ENCODE assay signal across 21 cellular contexts in genomic region chr14:99632410-99633035, GRCh38. TPM values are rescaled to one million over a fixed set of nuclear protein-coding genes. Genes with fewer than 3 reads are reported as not detected.
A peak's percentile ranks its signal among the peaks of the same experiment; 100 is the strongest.
DNase-seq lines count a peak whose midpoint lies in the region; ATAC-seq, FAIRE-seq and TF ChIP-seq lines count a peak whose summit lies in the region.
"Had no signal": no experiment of that assay in that cellular context is flagged by ENCODE, and none has a peak within 500 bp of the region (broad histone marks: within the 10 kb centered on the region; RNA-seq: fewer than 3 reads in every experiment).

No MANE protein-coding gene starts in this region.

- H3K9ac ChIP-seq in IMR-90 (ENCODE audit: low read depth, low read length): no peak overlapping the region
- no peak overlapping the region for H3K9ac ChIP-seq in GM12878 (ENCODE audit: control insufficient read depth, insufficient read depth, low read length)
- H3K9ac ChIP-seq in neural progenitor cell: no peak overlapping the region

- TF ChIP-seq CTCF in IMR-90 (conservative IDR thresholded peaks at IDR 0.05; ENCODE audit: low read depth, low read length) (no peak), GM12878 (IDR thresholded peaks at IDR 0.05 in 2 of 3, conservative IDR thresholded peaks at IDR 0.05 in 1 of 3; ENCODE audit: control insufficient read depth in 2 of 3, extremely low read depth in 1 of 3, insufficient read depth in 1 of 3, low read depth in 3 of 3, low read length in 3 of 3) (no peak), neural progenitor cell (IDR thresholded peaks at IDR 0.05) (no peak)

- no peak overlapping the region for H2BK5ac ChIP-seq in IMR-90 (ENCODE audit: low read depth, low read length, poor library complexity, severe bottlenecking)

- H2BK120ac ChIP-seq in IMR-90 (ENCODE audit: low read depth, low read length): no peak overlapping the region

- TF ChIP-seq EP300 in GM12878 (IDR thresholded peaks at IDR 0.05; ENCODE audit: borderline replicate concordance in 1 of 2, control insufficient read depth in 1 of 2, low read depth in 2 of 2, low read length in 2 of 2): no peak

- BruUV-seq in IMR-90 (replicated peaks; lab: Mats Ljungman, UMichigan) (no TSS peak), GM12878 (replicated peaks; lab: Mats Ljungman, UMichigan) (no TSS peak)

- no peak overlapping the region for H2AK5ac ChIP-seq in IMR-90 (ENCODE audit: low read depth, low read length)

- H3K36me3 Mint-ChIP-seq in neural progenitor cell: no peaks in the 10 kb centered on the region
- no peaks in the 10 kb centered on the region for H3K36me3 Mint-ChIP-seq in activated CD4-positive, alpha-beta memory T cell treated with anti-CD3 and anti-CD28 coated beads, Interleukin-2, amount 10 ng/mL, durations not matched to agents 7 days and 5 days (ENCODE audit: low read depth)

- H4K5ac ChIP-seq in IMR-90 (ENCODE audit: low read depth, low read length): no peak overlapping the region

- H3K27me3 Mint-ChIP-seq in neural progenitor cell (ENCODE audit: insufficient read depth, low read depth): peaks cover 4% of the 10 kb centered on the region
- H3K27me3 Mint-ChIP-seq in activated CD4-positive, alpha-beta memory T cell treated with anti-CD3 and anti-CD28 coated beads, Interleukin-2, amount 10 ng/mL, durations not matched to agents 7 days and 5 days: peaks cover 2% of the 10 kb centered on the region

- 89% methylated on average over 4 of the region's 9 CpGs; no CpG with 5 or more reads in 1 of the 2 experiments for WGBS in IMR-90 (ENCODE audit: extremely low coverage in 2 of 2, insufficient read length in 1 of 2), 2 experiments
- WGBS in GM12878 (ENCODE audit: insufficient coverage, insufficient replicate concordance, low lambda C conversion rate, missing lambda C conversion rate): 21% methylated on average over 8 of the region's 9 CpGs

- peak overlapping the region; percentile 45 for H2AK9ac ChIP-seq in IMR-90 (replicated peaks; ENCODE audit: low read depth, low read length, poor library complexity)

- no peak overlapping the region for H4K91ac ChIP-seq in IMR-90 (ENCODE audit: insufficient read depth, low read depth, low read length)

- TF ChIP-seq RAD21 in IMR-90 (IDR thresholded peaks at IDR 0.05; ENCODE audit: low read length) (no peak), GM12878 (IDR thresholded peaks at IDR 0.05; ENCODE audit: insufficient read depth, low read depth, low read length) (no peak)

- no peaks in the 10 kb centered on the region for H3K9me1 ChIP-seq in IMR-90 (ENCODE audit: insufficient read depth, low read length)

- H3K14ac ChIP-seq in IMR-90 (replicated peaks; ENCODE audit: low read depth, low read length): no peak overlapping the region

- no peak overlapping the region for H3K18ac ChIP-seq in IMR-90 (ENCODE audit: low read depth, low read length)

- DNase-seq in GM12891 (ENCODE audit: insufficient read length, low spot score) (no peak), IMR-90 (no peak), GM12878 (ENCODE audit: low read depth, low spot score) (no peak), neural progenitor cell (ENCODE audit: low spot score) (no peak), SHP77 (lab: John Stamatoyannopoulos, UW) (no peak)
- DNase-seq in activated CD4-positive, alpha-beta memory T cell treated with anti-CD3 and anti-CD28 coated beads, Interleukin-2, amount 10 ng/mL, durations not matched to agents 7 days and 5 days: no peak
- DNase-seq: GOT3, KG1, NCI-H1092, NCI-H1436 treated with DMSO at 0.1 percent for 48 hours, NCI-H2029, NCI-H345, NCI-H524 treated with DMSO at 0.1 percent for 48 hours, T-helper 1 cell had no signal

- H3K56ac ChIP-seq in IMR-90 (ENCODE audit: extremely low read depth, insufficient read depth, low read length): no peak overlapping the region

- H3K23ac ChIP-seq in IMR-90 (ENCODE audit: low read depth, low read length): no peak overlapping the region

- H3K27ac ChIP-seq in IMR-90 (ENCODE audit: insufficient read depth, low read length) (no peak overlapping the region), GM12878 (ENCODE audit: control insufficient read depth, insufficient read depth) (no peak overlapping the region), neural progenitor cell (no peak overlapping the region)
- H3K27ac ChIP-seq: C4-2B, SK-N-MC had no signal

- SMC1A ChIA-PET in GM12878 (lab: Charles Lee; ENCODE audit: uncharacterized antibody, unreplicated experiment): no interaction called here

- intact Hi-C loops in IMR-90 (cut with micrococcal nuclease) (no loop called here), GM12878 (cut with micrococcal nuclease; ENCODE audit: unreplicated experiment) (no loop called here)

- POLR2A ChIA-PET in IMR-90 (lab: Charles Lee; ENCODE audit: unreplicated experiment): no interaction called here
- POLR2A ChIA-PET in GM12878 (lab: Charles Lee): no interaction called here
- POLR2A ChIA-PET in activated CD4-positive, alpha-beta memory T cell treated with anti-CD3 and anti-CD28 coated beads, Interleukin-2, amount 10 ng/mL, durations not matched to agents 7 days and 5 days (lab: Charles Lee): no interaction called here

- H3K27ac Mint-ChIP-seq in neural progenitor cell: peak overlapping the region; percentile 30
- H3K27ac Mint-ChIP-seq in activated CD4-positive, alpha-beta memory T cell treated with anti-CD3 and anti-CD28 coated beads, Interleukin-2, amount 10 ng/mL, durations not matched to agents 7 days and 5 days: no peak overlapping the region

- H3K4me3 Mint-ChIP-seq in neural progenitor cell: no peak overlapping the region
- H3K4me3 Mint-ChIP-seq in activated CD4-positive, alpha-beta memory T cell treated with anti-CD3 and anti-CD28 coated beads, Interleukin-2, amount 10 ng/mL, durations not matched to agents 7 days and 5 days: no peak overlapping the region

- 0 out of 2 replicates have a peak, but pooled peaks cover 2% of the 10 kb centered on the region for H3K4me1 ChIP-seq in IMR-90 (ENCODE audit: control insufficient read depth, insufficient read depth, low read length)
- no peaks in the 10 kb centered on the region for H3K4me1 ChIP-seq in GM12878 (ENCODE audit: control insufficient read depth, insufficient read depth, low read length)
- H3K4me1 ChIP-seq in neural progenitor cell: peaks cover 8% of the 10 kb centered on the region

- no peak overlapping the region for H2AFZ ChIP-seq in IMR-90 (replicated peaks; ENCODE audit: low read length, poor library complexity)
- H2AFZ ChIP-seq in GM12878 (ENCODE audit: control insufficient read depth, low read depth, low read length): no peak overlapping the region
- H2AFZ ChIP-seq in neural progenitor cell (replicated peaks): no peak overlapping the region

- no peak overlapping the region for H3K4me2 ChIP-seq in IMR-90 (ENCODE audit: low read depth, low read length)
- no peak overlapping the region for H3K4me2 ChIP-seq in GM12878 (ENCODE audit: control insufficient read depth, insufficient read depth)
- no peak overlapping the region for H3K4me2 ChIP-seq in neural progenitor cell

- no peak overlapping the region for H4K8ac ChIP-seq in IMR-90 (ENCODE audit: low read depth in 2 of 2, low read length in 2 of 2)

- H3K36me3 ChIP-seq in IMR-90 (ENCODE audit: control insufficient read depth, insufficient read depth, low read length): no peaks in the 10 kb centered on the region
- H3K36me3 ChIP-seq in GM12878 (ENCODE audit: control insufficient read depth in 2 of 2, insufficient read depth in 2 of 2, low read length in 1 of 2): no peaks in the 10 kb centered on the region
- H3K36me3 ChIP-seq in neural progenitor cell: no peaks in the 10 kb centered on the region

- no peaks in the 10 kb centered on the region for H3K79me2 ChIP-seq in GM12878 (ENCODE audit: control insufficient read depth, insufficient read depth, low read length)
- H3K79me2 ChIP-seq in neural progenitor cell (ENCODE audit: low read depth): no peaks in the 10 kb centered on the region

- CTCF ChIA-PET in IMR-90 (lab: Yijun Ruan, JAX) (no interaction called here), GM12878 (lab: Yijun Ruan, JAX) (interaction anchor here (0.8 kb wide), 1 partner anchor 115 kb away, joined by 3 read pairs; no protein-coding TSS in a partner anchor)
- CTCF ChIA-PET in activated CD4-positive, alpha-beta memory T cell treated with anti-CD3 and anti-CD28 coated beads, Interleukin-2, amount 10 ng/mL, durations not matched to agents 7 days and 5 days (lab: Charles Lee): no interaction called here

- in situ Hi-C loops in IMR-90 (cut with MboI; ENCODE audit: low sequenced_read_pairs) (no loop called here), GM12878 (cut with MboI) (no loop called here)

- H3K4me3 ChIP-seq in IMR-90 (ENCODE audit: insufficient read depth, low read depth, low read length): no peak overlapping the region
- no peak overlapping the region for H3K4me3 ChIP-seq in GM12878
- H3K4me3 ChIP-seq in neural progenitor cell: no peak overlapping the region
- H3K4me3 ChIP-seq: SK-N-MC had no signal

- H3K27me3 ChIP-seq in IMR-90 (ENCODE audit: control insufficient read depth, insufficient read depth, low read length) (peaks cover 11% of the 10 kb centered on the region; the same call in 1 of the 2 replicates), GM12878 (replicated peaks in 1 of 2; ENCODE audit: control insufficient read depth in 2 of 2, insufficient read depth in 2 of 2, low read length in 1 of 2) (peaks cover 0 to 1% of the 10 kb centered on the region in 2 experiments; a peak in 2 of 4 replicates), neural progenitor cell (no peaks in the 10 kb centered on the region)

- no peaks in the 10 kb centered on the region for H3K9me3 Mint-ChIP-seq in neural progenitor cell
- H3K9me3 Mint-ChIP-seq in activated CD4-positive, alpha-beta memory T cell treated with anti-CD3 and anti-CD28 coated beads, Interleukin-2, amount 10 ng/mL, durations not matched to agents 7 days and 5 days: no peaks in the 10 kb centered on the region

- H3K4me1 Mint-ChIP-seq in neural progenitor cell: peaks cover 41% of the 10 kb centered on the region
- H3K4me1 Mint-ChIP-seq in activated CD4-positive, alpha-beta memory T cell treated with anti-CD3 and anti-CD28 coated beads, Interleukin-2, amount 10 ng/mL, durations not matched to agents 7 days and 5 days: peaks cover 4% of the 10 kb centered on the region

- no peak overlapping the region for H3K4ac ChIP-seq in IMR-90 (ENCODE audit: low read depth, low read length)

- dilution Hi-C loops in IMR-90 (cut with HindIII; ENCODE audit: low sequenced_read_pairs, unreplicated experiment): no loop called here

- ATAC-seq in IMR-90 (ENCODE audit: low read depth) (no peak), GM12878 (peak; percentile 39), HG03442 (IDR thresholded peaks at IDR 0.05; ENCODE audit: unreplicated experiment) (no peak), GM18502 (IDR thresholded peaks at IDR 0.05; ENCODE audit: poor library complexity, unreplicated experiment) (no peak)
- ATAC-seq: HCT116 had no signal

- TF ChIP-seq POLR2A in GM12891 (IDR thresholded peaks at IDR 0.05; ENCODE audit: low read depth, low read length) (no peak), IMR-90 (IDR thresholded peaks at IDR 0.05; ENCODE audit: low read depth, low read length) (no peak), GM12878 (IDR thresholded peaks at IDR 0.05; ENCODE audit: low read depth, low read length) (no peak)

- H4K20me1 ChIP-seq in IMR-90 (ENCODE audit: insufficient read depth, low read length) (no peaks in the 10 kb centered on the region), GM12878 (ENCODE audit: control insufficient read depth, insufficient read depth) (no peaks in the 10 kb centered on the region), neural progenitor cell (ENCODE audit: low read depth) (no peaks in the 10 kb centered on the region)

- no peak overlapping the region for H2BK20ac ChIP-seq in IMR-90 (ENCODE audit: low read depth, low read length)

- RAD21 ChIA-PET in GM12878 (lab: Charles Lee; ENCODE audit: unreplicated experiment): no interaction called here

- H3F3A ChIP-seq in neural progenitor cell (ENCODE audit: low read depth): peaks cover 3% of the 10 kb centered on the region

- FAIRE-seq in GM12891 (lab: Jason Lieb, UNC): no peak
- FAIRE-seq in GM12878 (lab: Jason Lieb, UNC): no peak
- FAIRE-seq: G401.6, GM18507 had no signal

- H3K9me3 ChIP-seq in IMR-90 (ENCODE audit: control insufficient read depth, insufficient read depth, low read length): no peaks in the 10 kb centered on the region
- no peaks in the 10 kb centered on the region for H3K9me3 ChIP-seq in GM12878 (replicated peaks; ENCODE audit: control insufficient read depth, insufficient read depth, low read length)
- H3K9me3 ChIP-seq in neural progenitor cell (ENCODE audit: low read depth): no peaks in the 10 kb centered on the region

- no peaks in the 10 kb centered on the region for H3K79me1 ChIP-seq in IMR-90 (ENCODE audit: low read depth in 1 of 2, low read length in 2 of 2)

- no peak overlapping the region for H2BK15ac ChIP-seq in IMR-90 (ENCODE audit: low read depth, low read length)

RNA-seq across cellular contexts. Expression of gene HHIPL1, which starts 12.4 kb away (rescaled TPM):
- not detected for polyA plus RNA-seq in GM12891 (2012; ENCODE audit: low read depth, missing spikeins)
- total RNA-seq in IMR-90 (2012; rRNA removed): 0.56 and 0.72 TPM in 2 replicates
- 0.65 and 1.4 TPM in 2 replicates for polyA plus RNA-seq in IMR-90 (2012; rRNA removed)
- 0.48 and 1.5 TPM in 2 replicates for polyA plus RNA-seq in IMR-90 (2012; cell fraction: cytosol; rRNA removed)
- polyA plus RNA-seq in IMR-90 (2012; cell fraction: nucleus; rRNA removed; ENCODE audit: low replicate concordance): 0.64 and 1.3 TPM in 2 replicates
- 1.0 and 1.5 TPM in 2 replicates for total RNA-seq in GM12878 (2013; cell fraction: nucleolus; rRNA removed)
- total RNA-seq in GM12878 (2014; rRNA removed): not detected in 2 replicates
- total RNA-seq in GM12878 (2014; rRNA removed; fragmentation: Illumina TruSeq; extraction: Trizol): not detected in 2 replicates
- not detected in 2 replicates for total RNA-seq in GM12878 (2021)
- polyA plus RNA-seq in GM12878 (2011; ENCODE audit: low read depth): not detected
- 0.03 TPM in 1 of 2 replicates, not detected in the other for polyA plus RNA-seq in GM12878 (2011; rRNA removed)
- 0.03 TPM in 2 replicates for polyA plus RNA-seq in GM12878 (2011; cell fraction: cytosol; rRNA removed)
- polyA plus RNA-seq in GM12878 (2011; cell fraction: nucleus; rRNA removed): 0.07 and 0.09 TPM in 2 replicates
- polyA plus RNA-seq in GM12878 (2012): 0.03 TPM in 1 of 2 replicates, not detected in the other
- not detected in 2 replicates for polyA plus RNA-seq in GM12878 (2014; fragmentation: Illumina TruSeq; extraction: Trizol)
- not detected for polyA plus RNA-seq in GM12878 (2014; fragmentation: Nextera tagmentation; extraction: Ambion mirVana)
- not detected in 2 replicates for polyA plus RNA-seq in GM12878 (2014; rRNA removed)
- under 1 TPM in 1 of 2 experiments, not detected in 1; 0.09 TPM for polyA plus RNA-seq in GM12878 (2016; fragmentation: Nextera tagmentation; extraction: Ambion mirVana)
- 0.10 TPM in 1 of 2 replicates, not detected in the other for polyA minus RNA-seq in GM12878 (2011; rRNA and poly(A)+ RNA removed)
- polyA minus RNA-seq in GM12878 (2011; cell fraction: cytosol; rRNA and poly(A)+ RNA removed): not detected in 2 replicates
- polyA minus RNA-seq in GM12878 (2011; cell fraction: nucleus; rRNA and poly(A)+ RNA removed): 0.10 and 0.12 TPM in 2 replicates
- total RNA-seq in neural progenitor cell (ENCODE audit: low replicate concordance): 0.32 and 1.2 TPM in 2 replicates
- under 1 TPM; 0.08 to 0.10 TPM for total RNA-seq in activated CD4-positive, alpha-beta memory T cell treated with anti-CD3 and anti-CD28 coated beads, Interleukin-2, amount 10 ng/mL, durations not matched to agents 7 days and 5 days

RNA-seq across cellular contexts. Expression of gene CCDC85C, which starts 28.5 kb away (rescaled TPM):
- polyA plus RNA-seq in GM12891 (2012; ENCODE audit: low read depth, missing spikeins): 0.82 TPM
- total RNA-seq in IMR-90 (2012; rRNA removed): 13.9 and 16.0 TPM in 2 replicates
- 19.0 and 22.2 TPM in 2 replicates for polyA plus RNA-seq in IMR-90 (2012; rRNA removed)
- 10.9 and 15.5 TPM in 2 replicates for polyA plus RNA-seq in IMR-90 (2012; cell fraction: cytosol; rRNA removed)
- polyA plus RNA-seq in IMR-90 (2012; cell fraction: nucleus; rRNA removed; ENCODE audit: low replicate concordance): 11.3 and 20.4 TPM in 2 replicates
- total RNA-seq in GM12878 (2013; cell fraction: nucleolus; rRNA removed): 3.0 and 3.1 TPM in 2 replicates
- 1.6 and 2.1 TPM in 2 replicates for total RNA-seq in GM12878 (2014; rRNA removed)
- total RNA-seq in GM12878 (2014; rRNA removed; fragmentation: Illumina TruSeq; extraction: Trizol): 0.92 and 0.94 TPM in 2 replicates
- total RNA-seq in GM12878 (2021): 3.0 and 3.4 TPM in 2 replicates
- polyA plus RNA-seq in GM12878 (2011; ENCODE audit: low read depth): 1.0 TPM
- polyA plus RNA-seq in GM12878 (2011; rRNA removed): 2.1 and 3.6 TPM in 2 replicates
- polyA plus RNA-seq in GM12878 (2011; cell fraction: cytosol; rRNA removed): 5.1 and 6.1 TPM in 2 replicates
- 6.0 and 6.8 TPM in 2 replicates for polyA plus RNA-seq in GM12878 (2011; cell fraction: nucleus; rRNA removed)
- 1.3 and 1.5 TPM in 2 replicates for polyA plus RNA-seq in GM12878 (2012)
- polyA plus RNA-seq in GM12878 (2014; fragmentation: Illumina TruSeq; extraction: Trizol): 0.68 and 1.2 TPM in 2 replicates
- polyA plus RNA-seq in GM12878 (2014; fragmentation: Nextera tagmentation; extraction: Ambion mirVana): under 1 TPM; 0.03 to 0.07 TPM
- polyA plus RNA-seq in GM12878 (2014; rRNA removed): 1.8 and 2.9 TPM in 2 replicates
- polyA plus RNA-seq in GM12878 (2016; fragmentation: Nextera tagmentation; extraction: Ambion mirVana): under 1 TPM; 0.15 to 0.19 TPM
- 2.9 and 8.9 TPM in 2 replicates for polyA minus RNA-seq in GM12878 (2011; rRNA and poly(A)+ RNA removed)
- 6.1 and 7.9 TPM in 2 replicates for polyA minus RNA-seq in GM12878 (2011; cell fraction: cytosol; rRNA and poly(A)+ RNA removed)
- polyA minus RNA-seq in GM12878 (2011; cell fraction: nucleus; rRNA and poly(A)+ RNA removed): 1.2 and 2.1 TPM in 2 replicates
- total RNA-seq in neural progenitor cell (ENCODE audit: low replicate concordance): 19.0 and 41.3 TPM in 2 replicates
- 10 to 100 TPM; 10.2 to 11.7 TPM for total RNA-seq in activated CD4-positive, alpha-beta memory T cell treated with anti-CD3 and anti-CD28 coated beads, Interleukin-2, amount 10 ng/mL, durations not matched to agents 7 days and 5 days

RNA-seq across cellular contexts. Expression of gene CYP46A1, which starts 51.6 kb away (rescaled TPM):
- not detected for polyA plus RNA-seq in GM12891 (2012; ENCODE audit: low read depth, missing spikeins)
- under 0.01 and 0.18 TPM in 2 replicates for total RNA-seq in IMR-90 (2012; rRNA removed)
- polyA plus RNA-seq in IMR-90 (2012; rRNA removed): 0.24 and 0.31 TPM in 2 replicates
- polyA plus RNA-seq in IMR-90 (2012; cell fraction: cytosol; rRNA removed): 0.09 and 0.31 TPM in 2 replicates
- polyA plus RNA-seq in IMR-90 (2012; cell fraction: nucleus; rRNA removed; ENCODE audit: low replicate concordance): 1.0 and 1.2 TPM in 2 replicates
- 0.10 and 0.17 TPM in 2 replicates for total RNA-seq in GM12878 (2013; cell fraction: nucleolus; rRNA removed)
- total RNA-seq in GM12878 (2014; rRNA removed): not detected in 2 replicates
- not detected in 2 replicates for total RNA-seq in GM12878 (2014; rRNA removed; fragmentation: Illumina TruSeq; extraction: Trizol)
- not detected in 2 replicates for total RNA-seq in GM12878 (2021)
- polyA plus RNA-seq in GM12878 (2011; ENCODE audit: low read depth): not detected
- polyA plus RNA-seq in GM12878 (2011; rRNA removed): 0.01 and 0.04 TPM in 2 replicates
- 0.09 TPM in 1 of 2 replicates, not detected in the other for polyA plus RNA-seq in GM12878 (2011; cell fraction: cytosol; rRNA removed)
- polyA plus RNA-seq in GM12878 (2011; cell fraction: nucleus; rRNA removed): 0.19 and 0.25 TPM in 2 replicates
- 0.10 TPM in 1 of 2 replicates, not detected in the other for polyA plus RNA-seq in GM12878 (2012)
- not detected in 2 replicates for polyA plus RNA-seq in GM12878 (2014; fragmentation: Illumina TruSeq; extraction: Trizol)
- not detected for polyA plus RNA-seq in GM12878 (2014; fragmentation: Nextera tagmentation; extraction: Ambion mirVana)
- polyA plus RNA-seq in GM12878 (2014; rRNA removed): not detected in 2 replicates
- under 1 TPM in 1 of 2 experiments, not detected in 1; 0.11 TPM for polyA plus RNA-seq in GM12878 (2016; fragmentation: Nextera tagmentation; extraction: Ambion mirVana)
- polyA minus RNA-seq in GM12878 (2011; rRNA and poly(A)+ RNA removed): not detected in 2 replicates
- not detected in 2 replicates for polyA minus RNA-seq in GM12878 (2011; cell fraction: cytosol; rRNA and poly(A)+ RNA removed)
- polyA minus RNA-seq in GM12878 (2011; cell fraction: nucleus; rRNA and poly(A)+ RNA removed): not detected in 2 replicates
- total RNA-seq in neural progenitor cell (ENCODE audit: low replicate concordance): 0.77 and 1.1 TPM in 2 replicates
- under 1 TPM; 0.13 to 0.23 TPM for total RNA-seq in activated CD4-positive, alpha-beta memory T cell treated with anti-CD3 and anti-CD28 coated beads, Interleukin-2, amount 10 ng/mL, durations not matched to agents 7 days and 5 days
